In the genomic region with DNA sequence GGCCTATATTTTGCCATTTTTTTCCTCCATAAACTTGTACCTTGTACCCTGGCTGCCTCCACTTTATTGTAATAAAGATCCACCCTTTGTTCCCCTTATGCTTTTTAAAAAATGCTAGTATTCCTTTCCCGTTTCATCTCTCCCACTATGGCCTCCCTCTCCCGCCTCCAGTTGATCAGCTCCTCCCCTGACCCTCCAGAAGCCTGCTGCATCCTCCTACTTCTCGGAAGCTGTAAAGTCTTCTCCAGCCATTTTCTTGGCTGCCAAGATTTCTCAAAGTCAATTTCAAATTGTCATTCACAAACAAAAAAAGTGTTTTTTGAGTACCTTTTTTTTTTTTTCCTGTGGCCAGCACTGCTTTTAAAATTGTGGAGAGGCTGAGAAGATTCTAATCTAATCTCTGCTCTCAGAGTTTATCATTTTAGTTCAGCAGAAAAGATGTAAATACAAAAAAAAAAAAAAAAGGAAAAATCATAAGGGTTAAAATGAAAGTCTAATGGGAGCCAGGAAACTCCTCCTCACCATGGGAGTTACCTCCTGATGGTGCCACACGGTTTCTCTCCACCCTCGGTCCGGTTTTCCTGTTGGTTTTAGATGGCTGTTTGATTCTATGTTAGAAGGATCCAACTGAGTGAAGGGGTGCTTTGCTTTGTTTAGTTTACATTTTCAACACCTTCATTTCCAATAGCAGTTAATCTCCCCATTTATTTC, we compare ENCODE assay signal across 13 cellular contexts.
A peak's percentile ranks its signal among the peaks of the same experiment; 100 is the strongest.
DNase-seq lines count a peak whose midpoint lies in the region; ATAC-seq and TF ChIP-seq lines count a peak whose summit lies in the region.
"Had no signal": no experiment of that assay in that cellular context is flagged by ENCODE, and none has a peak within 500 bp of the region (broad histone marks: within the 10 kb centered on the region; RNA-seq: fewer than 3 reads in every experiment).

No MANE protein-coding gene starts in this region.

- DNase-seq in HCT116 (ENCODE audit: low read depth, low spot score): no peak
- DNase-seq in SJSA1 (ENCODE audit: low read depth in 1 of 2, low spot score in 2 of 2): no peak
- no peak for DNase-seq in foreskin keratinocyte
- DNase-seq in smooth muscle cell of the brain vasculature (ENCODE audit: low read depth, low spot score): peak; percentile 23
- no peak for DNase-seq in D341Med (ENCODE audit: low spot score)
- DNase-seq in activated T-helper 2 cell treated with anti-CD3 and anti-CD28 coated beads, Interferon-gamma antibody, Interleukin-2, Interleukin-4, amounts not matched to agents 10 μg/mL and 5 μg/mL and 100 μg/mL, durations not matched to agents 14 hours and 24 hours and 36 hours (ENCODE audit: low spot score): no peak
- DNase-seq: activated CD8-positive, alpha-beta memory T cell treated with anti-CD3 and anti-CD28 coated beads for 24 hours; CD4-positive, alpha-beta memory T cell; effector memory CD4-positive, alpha-beta T cell; NCI-H2171; NK-92 treated with Interleukin-12 subunit alpha and Interleukin-12 subunit beta, amount 100 ng/mL, for 24 hours; thyroid gland had no signal

- no peak overlapping the region for H2AFZ ChIP-seq in HCT116 (ENCODE audit: low read depth, low read length, poor library complexity, severe bottlenecking)

- TF ChIP-seq POLR2A in HCT116 (IDR thresholded peaks at IDR 0.05; ENCODE audit: borderline replicate concordance, extremely low read depth, insufficient read depth, insufficient read length): no peak

- 0 out of 2 replicates have a peak overlapping the region, but pooled peaks have one; percentile 10 for H3K4me2 ChIP-seq in HCT116 (ENCODE audit: low read length)

- no peak overlapping the region for H3K9ac ChIP-seq in HCT116 (ENCODE audit: low read length)

- H4K20me1 ChIP-seq in HCT116 (ENCODE audit: insufficient read depth): no peaks in the 10 kb centered on the region

- RAD21 ChIA-PET in HCT116 (lab: Charles Lee; ENCODE audit: low non-redundant PET in 1 of 2, low total read pairs in 2 of 2, uncharacterized antibody in 2 of 2, unreplicated experiment in 2 of 2): no interaction called here

- H3K27ac ChIP-seq in HCT116 (ENCODE audit: low read depth, low read length) (no peak overlapping the region), SJSA1 (peak overlapping the region; percentile 88), foreskin keratinocyte (peak overlapping the region; percentile 45)

- H3K9me3 ChIP-seq in HCT116 (ENCODE audit: control insufficient read depth in 1 of 2, insufficient read depth in 1 of 2, low read depth in 1 of 2, low read length in 2 of 2) (no peaks in the 10 kb centered on the region), SJSA1 (replicated peaks) (no peaks in the 10 kb centered on the region)
- H3K9me3 ChIP-seq: thyroid gland had no signal

- H3K4me3 Mint-ChIP-seq in activated T-helper 2 cell treated with anti-CD3 and anti-CD28 coated beads, Interferon-gamma antibody, Interleukin-2, Interleukin-4, amounts not matched to agents 10 μg/mL and 5 μg/mL and 100 μg/mL, durations not matched to agents 14 hours and 24 hours and 36 hours (ENCODE audit: low read depth): no peak overlapping the region
- H3K4me3 Mint-ChIP-seq: CD4-positive, alpha-beta memory T cell had no signal

- no peaks in the 10 kb centered on the region for H3K36me3 ChIP-seq in HCT116 (ENCODE audit: control insufficient read depth in 1 of 2, insufficient read depth in 2 of 2, low read length in 2 of 2)
- H3K36me3 ChIP-seq in SJSA1: no peaks in the 10 kb centered on the region
- H3K36me3 ChIP-seq: thyroid gland had no signal

- POLR2A ChIA-PET in HCT116 (lab: Charles Lee): no interaction called here

- H3K4me1 ChIP-seq in HCT116 (ENCODE audit: control insufficient read depth in 1 of 2, insufficient read depth in 2 of 2, low read length in 2 of 2) (0 out of 4 replicates have a peak, but pooled peaks cover 2 to 4% of the 10 kb centered on the region in 2 experiments), SJSA1 (replicated peaks) (peaks cover 20% of the 10 kb centered on the region), foreskin keratinocyte (peaks cover 15% of the 10 kb centered on the region)
- H3K4me1 ChIP-seq: thyroid gland had no signal

- H3K27me3 Mint-ChIP-seq in activated T-helper 2 cell treated with anti-CD3 and anti-CD28 coated beads, Interferon-gamma antibody, Interleukin-2, Interleukin-4, amounts not matched to agents 10 μg/mL and 5 μg/mL and 100 μg/mL, durations not matched to agents 14 hours and 24 hours and 36 hours (ENCODE audit: low read depth): no peaks in the 10 kb centered on the region

- intact Hi-C loops in HCT116 (cut with micrococcal nuclease): no loop called here
- intact Hi-C loops in activated T-helper 2 cell treated with anti-CD3 and anti-CD28 coated beads, Interferon-gamma antibody, Interleukin-2, Interleukin-4, amounts not matched to agents 10 μg/mL and 5 μg/mL and 100 μg/mL, durations not matched to agents 14 hours and 24 hours and 36 hours (cut with micrococcal nuclease): no loop called here

- H3K36me3 Mint-ChIP-seq in activated T-helper 2 cell treated with anti-CD3 and anti-CD28 coated beads, Interferon-gamma antibody, Interleukin-2, Interleukin-4, amounts not matched to agents 10 μg/mL and 5 μg/mL and 100 μg/mL, durations not matched to agents 14 hours and 24 hours and 36 hours (ENCODE audit: low read depth): no peaks in the 10 kb centered on the region
- H3K36me3 Mint-ChIP-seq: CD4-positive, alpha-beta memory T cell had no signal

- no peaks in the 10 kb centered on the region for H3K79me2 ChIP-seq in HCT116 (ENCODE audit: insufficient read depth, low read length)

- no peaks in the 10 kb centered on the region for H3K9me2 ChIP-seq in HCT116 (ENCODE audit: insufficient read depth)

- no peaks in the 10 kb centered on the region for H3K9me3 Mint-ChIP-seq in activated T-helper 2 cell treated with anti-CD3 and anti-CD28 coated beads, Interferon-gamma antibody, Interleukin-2, Interleukin-4, amounts not matched to agents 10 μg/mL and 5 μg/mL and 100 μg/mL, durations not matched to agents 14 hours and 24 hours and 36 hours
- H3K9me3 Mint-ChIP-seq: CD4-positive, alpha-beta memory T cell had no signal

- ATAC-seq in HCT116 (no peak), foreskin keratinocyte (peak; percentile 57), GM21360 (IDR thresholded peaks at IDR 0.05; ENCODE audit: unreplicated experiment) (no peak)

- H3K27ac Mint-ChIP-seq in activated T-helper 2 cell treated with anti-CD3 and anti-CD28 coated beads, Interferon-gamma antibody, Interleukin-2, Interleukin-4, amounts not matched to agents 10 μg/mL and 5 μg/mL and 100 μg/mL, durations not matched to agents 14 hours and 24 hours and 36 hours: no peak overlapping the region
- H3K27ac Mint-ChIP-seq: CD4-positive, alpha-beta memory T cell had no signal

- TF ChIP-seq CTCF in HCT116 (IDR thresholded peaks at IDR 0.05 in 2 of 3, conservative IDR thresholded peaks at IDR 0.05 in 1 of 3; ENCODE audit: borderline replicate concordance in 1 of 3, insufficient read depth in 1 of 3, low read depth in 2 of 3, low read length in 2 of 3) (no peak), foreskin keratinocyte (conservative IDR thresholded peaks at IDR 0.05) (no peak)

- CTCF ChIA-PET in HCT116 (lab: Charles Lee): no interaction called here

- H3K4me3 ChIP-seq in HCT116 (replicated peaks in 1 of 2; ENCODE audit: low read depth in 1 of 2, low read length in 2 of 2) (no peak overlapping the region), SJSA1 (no peak overlapping the region)
- H3K4me3 ChIP-seq: thyroid gland had no signal

- BruUV-seq in HCT116 (replicated peaks; lab: Mats Ljungman, UMichigan): no TSS peak

- H3K27me3 ChIP-seq in HCT116 (ENCODE audit: insufficient read depth, low read length): peaks cover 8% of the 10 kb centered on the region; the same call in 1 of the 2 replicates
- no peaks in the 10 kb centered on the region for H3K27me3 ChIP-seq in SJSA1 (replicated peaks)
- H3K27me3 ChIP-seq in foreskin keratinocyte: no peaks in the 10 kb centered on the region
- H3K27me3 ChIP-seq: thyroid gland had no signal

- H3K4me1 Mint-ChIP-seq in activated T-helper 2 cell treated with anti-CD3 and anti-CD28 coated beads, Interferon-gamma antibody, Interleukin-2, Interleukin-4, amounts not matched to agents 10 μg/mL and 5 μg/mL and 100 μg/mL, durations not matched to agents 14 hours and 24 hours and 36 hours (ENCODE audit: low read depth): peaks cover 3% of the 10 kb centered on the region
- H3K4me1 Mint-ChIP-seq: CD4-positive, alpha-beta memory T cell had no signal

- TF ChIP-seq RAD21 in HCT116 (IDR thresholded peaks at IDR 0.05; ENCODE audit: low read depth): no peak

TF ChIP-seq in HCT116, 20 proteins besides CTCF, POLR2A, EP300 and RAD21 (continues in another document):
- TF ChIP-seq POLR2AphosphoS5 (IDR thresholded peaks at IDR 0.05; ENCODE audit: low read depth, low read length) (no peak), CBX3 (IDR thresholded peaks at IDR 0.05; ENCODE audit: low read depth) (no peak), SIN3A (IDR thresholded peaks at IDR 0.05; ENCODE audit: low read depth) (no peak), SP1 (IDR thresholded peaks at IDR 0.05; ENCODE audit: low read depth) (no peak), EZH2 (IDR thresholded peaks at IDR 0.05) (no peak), ZNF274 (IDR thresholded peaks at IDR 0.05; ENCODE audit: low read depth, low read length) (no peak), ATF3 (IDR thresholded peaks at IDR 0.05) (no peak), CEBPB (IDR thresholded peaks at IDR 0.05; ENCODE audit: low read depth) (no peak), ZFX (IDR thresholded peaks at IDR 0.05) (no peak), ELF1 (IDR thresholded peaks at IDR 0.05; ENCODE audit: borderline replicate concordance, low read depth) (no peak), SRF (IDR thresholded peaks at IDR 0.05; ENCODE audit: low read depth) (no peak), EZH2phosphoT487 (IDR thresholded peaks at IDR 0.05; ENCODE audit: borderline replicate concordance) (no peak), YY1 (IDR thresholded peaks at IDR 0.05; ENCODE audit: extremely low read depth, insufficient replicate concordance, low read depth, low read length) (no peak), JUND (IDR thresholded peaks at IDR 0.05) (no peak)
- TF ChIP-seq, protein P1, sequence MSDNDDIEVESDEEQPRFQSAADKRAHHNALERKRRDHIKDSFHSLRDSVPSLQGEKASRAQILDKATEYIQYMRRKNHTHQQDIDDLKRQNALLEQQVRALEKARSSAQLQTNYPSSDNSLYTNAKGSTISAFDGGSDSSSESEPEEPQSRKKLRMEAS (IDR thresholded peaks at IDR 0.05): no peak
